ENCODE assay signal across 18 cellular contexts in genomic region chr5:112885001-112885400, GRCh38. TPM values are rescaled to one million over a fixed set of nuclear protein-coding genes. Genes with fewer than 3 reads are reported as not detected.
DNase-seq lines count a peak whose midpoint lies in the region; ATAC-seq and TF ChIP-seq lines count a peak whose summit lies in the region.
"Had no signal": no experiment of that assay in that cellular context is flagged by ENCODE, and none has a peak within 500 bp of the region (broad histone marks: within the 10 kb centered on the region; RNA-seq: fewer than 3 reads in every experiment).

No MANE protein-coding gene starts in this region.

- H3K4me3 ChIP-seq in retinal pigment epithelial cell (ENCODE audit: low read length) = no peak overlapping the region
- no peak overlapping the region for H3K4me3 ChIP-seq in OCI-LY7 (ENCODE audit: low read depth, low read length, poor library complexity, severe bottlenecking)
- H3K4me3 ChIP-seq: GM12878, hepatocyte had no signal

- H3K27me3 Mint-ChIP-seq in activated naive CD4-positive, alpha-beta T cell treated with anti-CD3 and anti-CD28 coated beads, Interleukin-2, amount 10 ng/mL, durations not matched to agents 7 days and 5 days = no peaks in the 10 kb centered on the region
- no peaks in the 10 kb centered on the region for H3K27me3 Mint-ChIP-seq in activated B cell treated with CpG ODN at 0.5 μM for 24 hours
- H3K27me3 Mint-ChIP-seq: activated CD4-positive, alpha-beta memory T cell treated with anti-CD3 and anti-CD28 coated beads, Interleukin-2, amount 10 ng/mL, durations not matched to agents 7 days and 5 days; stimulated activated memory B cell treated with anti-CD40 and anti-IgM and Interleukin-4, amounts not matched to agents 10 μg/mL and 1 μg/mL and 100 μg/mL, for 72 hours had no signal

- ATAC-seq in activated B cell treated with CpG ODN at 0.5 μM for 24 hours (ENCODE audit: low read depth) (no peak), left ventricle myocardium superior (peak; percentile 45), GM21717 (IDR thresholded peaks at IDR 0.05; ENCODE audit: unreplicated experiment) (no peak)
- ATAC-seq: GM12878; stimulated activated memory B cell treated with anti-CD40 and anti-IgM and Interleukin-4, amounts not matched to agents 10 μg/mL and 1 μg/mL and 100 μg/mL, for 72 hours had no signal

- H3K79me2 ChIP-seq in OCI-LY7 (ENCODE audit: insufficient read depth, low read depth, low read length) = no peaks in the 10 kb centered on the region

- no peaks in the 10 kb centered on the region for H3K4me1 ChIP-seq in OCI-LY7 (ENCODE audit: insufficient read depth, low read length, poor library complexity, severe bottlenecking)

- no peak overlapping the region for H3K4me3 Mint-ChIP-seq in activated naive CD4-positive, alpha-beta T cell treated with anti-CD3 and anti-CD28 coated beads, Interleukin-2, amount 10 ng/mL, durations not matched to agents 7 days and 5 days
- no peak overlapping the region for H3K4me3 Mint-ChIP-seq in activated B cell treated with CpG ODN at 0.5 μM for 24 hours
- H3K4me3 Mint-ChIP-seq: activated CD4-positive, alpha-beta memory T cell treated with anti-CD3 and anti-CD28 coated beads, Interleukin-2, amount 10 ng/mL, durations not matched to agents 7 days and 5 days; stimulated activated memory B cell treated with anti-CD40 and anti-IgM and Interleukin-4, amounts not matched to agents 10 μg/mL and 1 μg/mL and 100 μg/mL, for 72 hours had no signal

- CTCF ChIA-PET in activated naive CD4-positive, alpha-beta T cell treated with anti-CD3 and anti-CD28 coated beads, Interleukin-2, amount 10 ng/mL, durations not matched to agents 7 days and 5 days (lab: Charles Lee) = no interaction called here
- CTCF ChIA-PET in activated B cell treated with CpG ODN at 0.5 μM for 24 hours (lab: Charles Lee) (no interaction called here), OCI-LY7 (lab: Charles Lee; ENCODE audit: unreplicated experiment) (no interaction called here)

- peaks cover 48% of the 10 kb centered on the region for H3K36me3 Mint-ChIP-seq in activated naive CD4-positive, alpha-beta T cell treated with anti-CD3 and anti-CD28 coated beads, Interleukin-2, amount 10 ng/mL, durations not matched to agents 7 days and 5 days
- H3K36me3 Mint-ChIP-seq in activated B cell treated with CpG ODN at 0.5 μM for 24 hours (ENCODE audit: low read depth) = peaks cover 46% of the 10 kb centered on the region

- TF ChIP-seq CTCF in activated B cell treated with CpG ODN at 0.5 μM for 24 hours (IDR thresholded peaks at IDR 0.05) (no peak), retinal pigment epithelial cell (conservative IDR thresholded peaks at IDR 0.05; ENCODE audit: low read depth, low read length) (no peak), OCI-LY7 (conservative IDR thresholded peaks at IDR 0.05; ENCODE audit: low read length) (no peak)

- DNase-seq in activated naive CD4-positive, alpha-beta T cell treated with anti-CD3 and anti-CD28 coated beads, Interleukin-2, amount 10 ng/mL, durations not matched to agents 7 days and 5 days = no peak
- no peak for DNase-seq in activated naive CD4-positive, alpha-beta T cell treated with Interleukin-2 at 50 U/mL for 16 hours
- DNase-seq in activated B cell treated with CpG ODN at 0.5 μM for 24 hours (no peak), left ventricle myocardium superior (peak; percentile 41), retinal pigment epithelial cell (ENCODE audit: low read depth) (peak; percentile 17), OCI-LY7 (ENCODE audit: low spot score) (no peak), T-helper 2 cell (no peak)
- DNase-seq: ACHN; activated CD4-positive, alpha-beta memory T cell treated with anti-CD3 and anti-CD28 coated beads, Interleukin-2, amount 10 ng/mL, durations not matched to agents 7 days and 5 days; activated effector memory CD4-positive, alpha-beta T cell treated with Interleukin-2 at 50 U/mL for 16 hours; brain microvascular endothelial cell; effector CD8-positive, alpha-beta T cell; NCI-H2107; NCI-H526 treated with DMSO at 0.1 percent for 48 hours had no signal

- H3K36me3 ChIP-seq in OCI-LY7 (ENCODE audit: insufficient read depth, low read length) = peaks cover 97% of the 10 kb centered on the region

- no peaks in the 10 kb centered on the region for H3K9me2 ChIP-seq in OCI-LY7 (ENCODE audit: insufficient read depth, low read length)

- intact Hi-C loops in activated B cell treated with CpG ODN at 0.5 μM for 24 hours (cut with micrococcal nuclease) (no loop called here), left ventricle myocardium superior (cut with micrococcal nuclease) (no loop called here), OCI-LY7 (cut with micrococcal nuclease; ENCODE audit: unreplicated experiment) (no loop called here)

- H3K27ac ChIP-seq in OCI-LY7 (ENCODE audit: low read depth, low read length, poor library complexity, severe bottlenecking) = no peak overlapping the region
- H3K27ac ChIP-seq: brain microvascular endothelial cell, hepatocyte had no signal

- H3K9me3 ChIP-seq in OCI-LY7 (ENCODE audit: low read length) = no peaks in the 10 kb centered on the region

- H3K4me1 Mint-ChIP-seq in activated naive CD4-positive, alpha-beta T cell treated with anti-CD3 and anti-CD28 coated beads, Interleukin-2, amount 10 ng/mL, durations not matched to agents 7 days and 5 days = peaks cover 54% of the 10 kb centered on the region
- peaks cover 7% of the 10 kb centered on the region for H3K4me1 Mint-ChIP-seq in activated B cell treated with CpG ODN at 0.5 μM for 24 hours

- H3K27ac Mint-ChIP-seq in activated naive CD4-positive, alpha-beta T cell treated with anti-CD3 and anti-CD28 coated beads, Interleukin-2, amount 10 ng/mL, durations not matched to agents 7 days and 5 days = peak overlapping the region; percentile 46
- H3K27ac Mint-ChIP-seq in activated B cell treated with CpG ODN at 0.5 μM for 24 hours = peak overlapping the region; percentile 54

- no peak overlapping the region for H3K4me2 ChIP-seq in OCI-LY7 (ENCODE audit: low read length)
- H3K4me2 ChIP-seq: hepatocyte had no signal

- no peak overlapping the region for H2AFZ ChIP-seq in OCI-LY7 (ENCODE audit: low read length)
- H2AFZ ChIP-seq: hepatocyte had no signal

- no TSS peak for BruUV-seq in OCI-LY7 (replicated peaks; lab: Mats Ljungman, UMichigan)

- H3K9me3 Mint-ChIP-seq in activated naive CD4-positive, alpha-beta T cell treated with anti-CD3 and anti-CD28 coated beads, Interleukin-2, amount 10 ng/mL, durations not matched to agents 7 days and 5 days = peaks cover 5% of the 10 kb centered on the region
- no peaks in the 10 kb centered on the region for H3K9me3 Mint-ChIP-seq in activated B cell treated with CpG ODN at 0.5 μM for 24 hours
- H3K9me3 Mint-ChIP-seq: stimulated activated memory B cell treated with anti-CD40 and anti-IgM and Interleukin-4, amounts not matched to agents 10 μg/mL and 1 μg/mL and 100 μg/mL, for 72 hours had no signal

- no peaks in the 10 kb centered on the region for H4K20me1 ChIP-seq in OCI-LY7 (ENCODE audit: insufficient read depth, low read length)

- POLR2A ChIA-PET in activated B cell treated with CpG ODN at 0.5 μM for 24 hours (lab: Charles Lee) = interaction anchor here (1.1 kb wide), 1 partner anchor 24 kb away, joined by 7 read pairs; the partner anchor contains the start of gene SRP19
- POLR2A ChIA-PET in OCI-LY7 (lab: Charles Lee) = interaction anchor here (0.7 to 1.4 kb wide), 3 partner anchors 23 to 91 kb away, joined by 3 to 6 read pairs (median 3); no protein-coding TSS in a partner anchor

RNA-seq across cellular contexts. Expression of gene SRP19, which starts 23.9 kb away (rescaled TPM):
- 50.4 and 51.6 TPM in 2 replicates for total RNA-seq in activated B cell treated with CpG ODN at 0.5 μM for 24 hours
- total RNA-seq in left ventricle myocardium superior = 26.6 TPM
- total RNA-seq in OCI-LY7 (2014; rRNA removed; shearing (Covaris generic)) = 32.9 and 48.1 TPM in 2 replicates
- 64.7 and 68.3 TPM in 2 replicates for total RNA-seq in OCI-LY7 (2022)

RNA-seq across cellular contexts. Expression of gene REEP5, which starts 37.0 kb away (rescaled TPM):
- total RNA-seq in activated B cell treated with CpG ODN at 0.5 μM for 24 hours = 44.5 and 46.8 TPM in 2 replicates
- total RNA-seq in left ventricle myocardium superior = 145 TPM
- 20.9 and 25.5 TPM in 2 replicates for total RNA-seq in OCI-LY7 (2014; rRNA removed; shearing (Covaris generic))
- 29.5 and 32.0 TPM in 2 replicates for total RNA-seq in OCI-LY7 (2022)

Comparison
In these comparisons a context has a peak if more than half of its experiments do, and no peak if none do; other contexts are left out.
1. DNase-seq: peak in left ventricle myocardium superior (single experiment) and retinal pigment epithelial cell (single experiment); none in activated naive CD4-positive, alpha-beta T cell treated with anti-CD3 and anti-CD28 coated beads, Interleukin-2, amount 10 ng/mL, durations not matched to agents 7 days and 5 days (single experiment), activated naive CD4-positive, alpha-beta T cell treated with Interleukin-2 at 50 U/mL for 16 hours (single experiment), activated B cell treated with CpG ODN at 0.5 μM for 24 hours (single experiment), OCI-LY7 (single experiment) and T-helper 2 cell (0 of 5).